1 cellular context compared by ENCODE assay signal in the genomic region with DNA sequence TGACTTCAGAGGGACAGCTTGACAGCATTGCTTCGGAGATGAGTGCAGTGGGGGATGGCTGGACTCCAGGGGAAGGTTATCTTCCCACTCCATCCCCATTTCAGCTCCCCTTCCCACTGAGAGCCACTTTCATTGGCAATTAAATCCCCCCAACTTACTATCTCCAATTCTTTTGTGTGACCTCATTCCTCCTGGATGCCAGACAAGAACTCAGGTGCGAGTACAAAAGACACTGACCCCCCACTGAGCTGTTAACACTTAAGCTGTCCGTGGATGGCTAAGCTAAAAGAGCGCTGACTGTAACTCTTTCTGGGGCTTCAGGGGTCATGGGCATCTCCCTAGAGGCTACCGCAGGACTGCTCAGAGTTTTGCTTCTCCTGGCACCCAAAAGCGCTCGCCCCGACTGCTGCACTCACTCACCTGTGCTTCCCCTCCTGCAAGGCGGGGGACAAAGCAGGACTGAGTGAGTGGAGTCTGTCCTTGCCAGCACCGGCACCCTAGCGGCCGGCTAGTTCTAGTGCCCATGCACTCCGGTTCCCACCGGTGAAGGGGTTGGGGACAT.
TF ChIP-seq lines count a peak whose summit lies in the region.

No MANE protein-coding gene starts in this region.

TF ChIP-seq in GM23338, 12 proteins besides CTCF, POLR2A, EP300 and RAD21 (continued from another document):
- TF ChIP-seq, protein P1, sequence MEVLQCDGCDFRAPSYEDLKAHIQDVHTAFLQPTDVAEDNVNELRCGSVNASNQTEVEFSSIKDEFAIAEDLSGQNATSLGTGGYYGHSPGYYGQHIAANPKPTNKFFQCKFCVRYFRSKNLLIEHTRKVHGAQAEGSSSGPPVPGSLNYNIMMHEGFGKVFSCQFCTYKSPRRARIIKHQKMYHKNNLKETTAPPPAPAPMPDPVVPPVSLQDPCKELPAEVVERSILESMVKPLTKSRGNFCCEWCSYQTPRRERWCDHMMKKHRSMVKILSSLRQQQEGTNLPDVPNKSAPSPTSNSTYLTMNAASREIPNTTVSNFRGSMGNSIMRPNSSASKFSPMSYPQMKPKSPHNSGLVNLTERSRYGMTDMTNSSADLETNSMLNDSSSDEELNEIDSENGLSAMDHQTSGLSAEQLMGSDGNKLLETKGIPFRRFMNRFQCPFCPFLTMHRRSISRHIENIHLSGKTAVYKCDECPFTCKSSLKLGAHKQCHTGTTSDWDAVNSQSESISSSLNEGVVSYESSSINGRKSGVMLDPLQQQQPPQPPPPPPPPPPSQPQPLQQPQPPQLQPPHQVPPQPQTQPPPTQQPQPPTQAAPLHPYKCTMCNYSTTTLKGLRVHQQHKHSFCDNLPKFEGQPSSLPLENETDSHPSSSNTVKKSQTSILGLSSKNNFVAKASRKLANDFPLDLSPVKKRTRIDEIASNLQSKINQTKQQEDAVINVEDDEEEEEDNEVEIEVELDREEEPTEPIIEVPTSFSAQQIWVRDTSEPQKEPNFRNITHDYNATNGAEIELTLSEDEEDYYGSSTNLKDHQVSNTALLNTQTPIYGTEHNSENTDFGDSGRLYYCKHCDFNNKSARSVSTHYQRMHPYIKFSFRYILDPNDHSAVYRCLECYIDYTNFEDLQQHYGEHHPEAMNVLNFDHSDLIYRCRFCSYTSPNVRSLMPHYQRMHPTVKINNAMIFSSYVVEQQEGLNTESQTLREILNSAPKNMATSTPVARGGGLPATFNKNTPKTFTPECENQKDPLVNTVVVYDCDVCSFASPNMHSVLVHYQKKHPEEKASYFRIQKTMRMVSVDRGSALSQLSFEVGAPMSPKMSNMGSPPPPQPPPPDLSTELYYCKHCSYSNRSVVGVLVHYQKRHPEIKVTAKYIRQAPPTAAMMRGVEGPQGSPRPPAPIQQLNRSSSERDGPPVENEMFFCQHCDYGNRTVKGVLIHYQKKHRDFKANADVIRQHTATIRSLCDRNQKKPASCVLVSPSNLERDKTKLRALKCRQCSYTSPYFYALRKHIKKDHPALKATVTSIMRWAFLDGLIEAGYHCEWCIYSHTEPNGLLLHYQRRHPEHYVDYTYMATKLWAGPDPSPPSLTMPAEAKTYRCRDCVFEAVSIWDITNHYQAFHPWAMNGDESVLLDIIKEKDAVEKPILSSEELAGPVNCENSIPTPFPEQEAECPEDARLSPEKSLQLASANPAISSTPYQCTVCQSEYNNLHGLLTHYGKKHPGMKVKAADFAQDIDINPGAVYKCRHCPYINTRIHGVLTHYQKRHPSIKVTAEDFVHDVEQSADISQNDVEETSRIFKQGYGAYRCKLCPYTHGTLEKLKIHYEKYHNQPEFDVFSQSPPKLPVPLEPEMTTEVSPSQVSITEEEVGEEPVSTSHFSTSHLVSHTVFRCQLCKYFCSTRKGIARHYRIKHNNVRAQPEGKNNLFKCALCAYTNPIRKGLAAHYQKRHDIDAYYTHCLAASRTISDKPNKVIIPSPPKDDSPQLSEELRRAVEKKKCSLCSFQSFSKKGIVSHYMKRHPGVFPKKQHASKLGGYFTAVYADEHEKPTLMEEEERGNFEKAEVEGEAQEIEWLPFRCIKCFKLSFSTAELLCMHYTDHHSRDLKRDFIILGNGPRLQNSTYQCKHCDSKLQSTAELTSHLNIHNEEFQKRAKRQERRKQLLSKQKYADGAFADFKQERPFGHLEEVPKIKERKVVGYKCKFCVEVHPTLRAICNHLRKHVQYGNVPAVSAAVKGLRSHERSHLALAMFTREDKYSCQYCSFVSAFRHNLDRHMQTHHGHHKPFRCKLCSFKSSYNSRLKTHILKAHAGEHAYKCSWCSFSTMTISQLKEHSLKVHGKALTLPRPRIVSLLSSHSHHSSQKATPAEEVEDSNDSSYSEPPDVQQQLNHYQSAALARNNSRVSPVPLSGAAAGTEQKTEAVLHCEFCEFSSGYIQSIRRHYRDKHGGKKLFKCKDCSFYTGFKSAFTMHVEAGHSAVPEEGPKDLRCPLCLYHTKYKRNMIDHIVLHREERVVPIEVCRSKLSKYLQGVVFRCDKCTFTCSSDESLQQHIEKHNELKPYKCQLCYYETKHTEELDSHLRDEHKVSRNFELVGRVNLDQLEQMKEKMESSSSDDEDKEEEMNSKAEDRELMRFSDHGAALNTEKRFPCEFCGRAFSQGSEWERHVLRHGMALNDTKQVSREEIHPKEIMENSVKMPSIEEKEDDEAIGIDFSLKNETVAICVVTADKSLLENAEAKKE (CRISPR knock-in tag; IDR thresholded peaks at IDR 0.05): no peak
- TF ChIP-seq ZNF114 (CRISPR knock-in tag; IDR thresholded peaks at IDR 0.05) (no peak), JUNB (IDR thresholded peaks at IDR 0.05; ENCODE audit: unreplicated experiment) (no peak), NANOG (IDR thresholded peaks at IDR 0.05; ENCODE audit: borderline replicate concordance) (no peak), EZH2phosphoT487 (IDR thresholded peaks at IDR 0.05; ENCODE audit: unreplicated experiment) (no peak), POLR2AphosphoS5 (IDR thresholded peaks at IDR 0.05; ENCODE audit: low read depth) (no peak), ZNF331 (CRISPR knock-in tag; IDR thresholded peaks at IDR 0.05; ENCODE audit: low read depth) (no peak), STAT1 (IDR thresholded peaks at IDR 0.05; ENCODE audit: unreplicated experiment) (no peak)
- TF ChIP-seq, protein P2, sequence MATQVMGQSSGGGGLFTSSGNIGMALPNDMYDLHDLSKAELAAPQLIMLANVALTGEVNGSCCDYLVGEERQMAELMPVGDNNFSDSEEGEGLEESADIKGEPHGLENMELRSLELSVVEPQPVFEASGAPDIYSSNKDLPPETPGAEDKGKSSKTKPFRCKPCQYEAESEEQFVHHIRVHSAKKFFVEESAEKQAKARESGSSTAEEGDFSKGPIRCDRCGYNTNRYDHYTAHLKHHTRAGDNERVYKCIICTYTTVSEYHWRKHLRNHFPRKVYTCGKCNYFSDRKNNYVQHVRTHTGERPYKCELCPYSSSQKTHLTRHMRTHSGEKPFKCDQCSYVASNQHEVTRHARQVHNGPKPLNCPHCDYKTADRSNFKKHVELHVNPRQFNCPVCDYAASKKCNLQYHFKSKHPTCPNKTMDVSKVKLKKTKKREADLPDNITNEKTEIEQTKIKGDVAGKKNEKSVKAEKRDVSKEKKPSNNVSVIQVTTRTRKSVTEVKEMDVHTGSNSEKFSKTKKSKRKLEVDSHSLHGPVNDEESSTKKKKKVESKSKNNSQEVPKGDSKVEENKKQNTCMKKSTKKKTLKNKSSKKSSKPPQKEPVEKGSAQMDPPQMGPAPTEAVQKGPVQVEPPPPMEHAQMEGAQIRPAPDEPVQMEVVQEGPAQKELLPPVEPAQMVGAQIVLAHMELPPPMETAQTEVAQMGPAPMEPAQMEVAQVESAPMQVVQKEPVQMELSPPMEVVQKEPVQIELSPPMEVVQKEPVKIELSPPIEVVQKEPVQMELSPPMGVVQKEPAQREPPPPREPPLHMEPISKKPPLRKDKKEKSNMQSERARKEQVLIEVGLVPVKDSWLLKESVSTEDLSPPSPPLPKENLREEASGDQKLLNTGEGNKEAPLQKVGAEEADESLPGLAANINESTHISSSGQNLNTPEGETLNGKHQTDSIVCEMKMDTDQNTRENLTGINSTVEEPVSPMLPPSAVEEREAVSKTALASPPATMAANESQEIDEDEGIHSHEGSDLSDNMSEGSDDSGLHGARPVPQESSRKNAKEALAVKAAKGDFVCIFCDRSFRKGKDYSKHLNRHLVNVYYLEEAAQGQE (IDR thresholded peaks at IDR 0.05; ENCODE audit: unreplicated experiment): no peak
- TF ChIP-seq, protein P3, sequence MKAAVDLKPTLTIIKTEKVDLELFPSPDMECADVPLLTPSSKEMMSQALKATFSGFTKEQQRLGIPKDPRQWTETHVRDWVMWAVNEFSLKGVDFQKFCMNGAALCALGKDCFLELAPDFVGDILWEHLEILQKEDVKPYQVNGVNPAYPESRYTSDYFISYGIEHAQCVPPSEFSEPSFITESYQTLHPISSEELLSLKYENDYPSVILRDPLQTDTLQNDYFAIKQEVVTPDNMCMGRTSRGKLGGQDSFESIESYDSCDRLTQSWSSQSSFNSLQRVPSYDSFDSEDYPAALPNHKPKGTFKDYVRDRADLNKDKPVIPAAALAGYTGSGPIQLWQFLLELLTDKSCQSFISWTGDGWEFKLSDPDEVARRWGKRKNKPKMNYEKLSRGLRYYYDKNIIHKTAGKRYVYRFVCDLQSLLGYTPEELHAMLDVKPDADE (IDR thresholded peaks at IDR 0.05): no peak
